9 cellular contexts compared by ENCODE assay signal in the genomic region with DNA sequence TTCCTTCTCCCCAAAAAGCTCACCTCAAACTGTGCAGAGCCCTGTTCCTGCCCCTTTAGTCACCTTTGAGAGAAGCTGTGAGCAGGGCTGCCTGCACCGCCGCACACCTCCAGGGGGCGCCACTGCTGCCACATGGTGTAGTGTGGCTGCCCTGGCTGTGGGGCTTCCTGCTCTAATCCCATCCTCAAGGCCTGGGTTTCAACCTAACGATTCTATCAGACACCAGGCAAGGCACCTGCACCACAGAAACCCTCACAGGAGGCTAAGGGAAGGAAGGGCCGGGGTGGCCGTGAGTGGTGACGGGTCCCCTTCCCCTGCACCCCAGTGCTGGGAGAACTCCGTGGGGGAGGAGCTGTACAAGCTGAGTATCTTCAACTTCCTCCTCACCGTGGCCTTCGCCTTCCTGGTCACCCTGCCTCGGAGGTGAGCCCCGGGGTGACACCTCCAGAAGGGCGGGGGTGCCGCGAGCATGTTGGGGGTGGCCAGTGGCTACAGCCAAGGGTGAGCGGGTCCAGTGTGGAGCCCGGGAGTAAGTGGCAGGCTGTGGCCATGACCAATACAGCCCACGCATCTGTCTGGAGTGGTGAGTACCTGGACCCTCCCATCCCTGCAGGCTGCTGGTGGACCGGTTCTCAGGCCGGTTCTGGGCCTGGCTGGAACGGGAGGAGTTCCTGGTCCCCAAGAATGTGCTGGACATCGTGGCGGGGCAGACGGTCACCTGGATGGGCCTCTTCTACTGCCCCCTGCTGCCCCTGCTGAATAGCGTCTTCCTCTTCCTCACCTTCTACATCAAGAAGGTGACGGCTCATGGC. TPM values are rescaled to one million over a fixed set of nuclear protein-coding genes. Genes with fewer than 3 reads are reported as not detected.
DNase-seq lines count a peak whose midpoint lies in the region; ATAC-seq, FAIRE-seq and TF ChIP-seq lines count a peak whose summit lies in the region.
"Had no signal": no experiment of that assay in that cellular context is flagged by ENCODE, and none has a peak within 500 bp of the region (broad histone marks: within the 10 kb centered on the region; RNA-seq: fewer than 3 reads in every experiment).

No MANE protein-coding gene starts in this region.

- in situ Hi-C loops in Panc1 (cut with HindIII; ENCODE audit: low pct_unique_long_range_greater_than_20kb, low sequenced_read_pairs) = no loop called here

- H3K9me3 ChIP-seq in Panc1 (ENCODE audit: control insufficient read depth, insufficient read depth, low read depth, low read length) = no peaks in the 10 kb centered on the region
- no peaks in the 10 kb centered on the region for H3K9me3 ChIP-seq in pancreas

- H3K27ac ChIP-seq in Panc1 (ENCODE audit: low read length) (no peak overlapping the region), pancreas (no peak overlapping the region)

- H3K27me3 ChIP-seq in Panc1 (ENCODE audit: control insufficient read depth, insufficient read depth, low read length) (no peaks in the 10 kb centered on the region), pancreas (no peaks in the 10 kb centered on the region)

- H3K36me3 ChIP-seq in Panc1 (ENCODE audit: control insufficient read depth, insufficient read depth, low read length) (no peaks in the 10 kb centered on the region), pancreas (no peaks in the 10 kb centered on the region)

- DNase-seq in GM12892 (ENCODE audit: insufficient read length) (no peak), Panc1 (ENCODE audit: low read depth, low spot score) (no peak), cardiac fibroblast (ENCODE audit: low read depth in 2 of 2) (no peak), pancreas (peak in 5 of 6 donors; percentile 22 to 69 (median 36)), mesenteric fat pad (ENCODE audit: low spot score) (no peak), GM19238 (ENCODE audit: insufficient read length, low spot score) (no peak), HuH-7 (ENCODE audit: low spot score) (no peak)
- DNase-seq: NCI-H2081 treated with DMSO at 0.1 percent for 48 hours had no signal

- BruUV-seq in Panc1 (replicated peaks; lab: Mats Ljungman, UMichigan) = no TSS peak

- TF ChIP-seq POLR2A in GM12892 (IDR thresholded peaks at IDR 0.05; ENCODE audit: low read depth, low read length) = no peak; the same call in 1 of the 2 replicates

- intact Hi-C loops in Panc1 (cut with micrococcal nuclease; ENCODE audit: unreplicated experiment) = no loop called here
- intact Hi-C loops in pancreas (cut with DNase I) = no loop called here

- WGBS in pancreas, 2 donors = 57 to 66% methylated on average over 26 of the region's 26 CpGs

- CTCF ChIA-PET in Panc1 (lab: Charles Lee) = interaction anchor here (0.6 to 1.2 kb wide), 5 partner anchors 17 to 458 kb away, joined by 3 to 6 read pairs (median 4); no protein-coding TSS in a partner anchor

- POLR2A ChIA-PET in Panc1 (lab: Charles Lee) = interaction anchor here (0.6 kb wide), 1 partner anchor 49 kb away, joined by 4 read pairs; a partner anchor contains a TSS

- TF ChIP-seq CTCF in Panc1 (IDR thresholded peaks at IDR 0.05) (peak; percentile 76), cardiac fibroblast (IDR thresholded peaks at IDR 0.05; ENCODE audit: low read depth, low read length) (peak; percentile 56), pancreas (IDR thresholded peaks at IDR 0.05) (no peak)

- peaks cover 15% of the 10 kb centered on the region for H3K4me1 ChIP-seq in Panc1 (ENCODE audit: control insufficient read depth, insufficient read depth, low read length)
- H3K4me1 ChIP-seq in pancreas = peaks cover 0 to 18% (median 0%) of the 10 kb centered on the region in 3 donors

- no peak overlapping the region for H3K4me3 ChIP-seq in Panc1 (ENCODE audit: low read depth in 2 of 2, low read length in 2 of 2)
- H3K4me3 ChIP-seq in cardiac fibroblast (replicated peaks in 1 of 2; ENCODE audit: low read depth in 2 of 2, low read length in 2 of 2) = no peak overlapping the region
- no peak overlapping the region for H3K4me3 ChIP-seq in pancreas

- ATAC-seq in Panc1 (no peak), pancreas (no peak), GM21723 (IDR thresholded peaks at IDR 0.05; ENCODE audit: unreplicated experiment) (no peak)

- peak; percentile 9 for FAIRE-seq in GM12892 (lab: Jason Lieb, UNC)
- no peak for FAIRE-seq in pancreas (lab: Jason Lieb, UNC)

RNA-seq across cellular contexts. Expression of a gene that starts 7.0 kb away (rescaled TPM):
- 53.3 TPM for polyA plus RNA-seq in GM12892 (2012; ENCODE audit: missing spikeins)
- total RNA-seq in Panc1 (2021; ENCODE audit: unreplicated experiment) = 1.4 TPM
- 1.5 TPM for polyA plus RNA-seq in Panc1 (2012; ENCODE audit: insufficient read length)
- total RNA-seq in pancreas = 1 to 10 TPM in 5 of 6 donors, under 1 TPM in 1; 0.51 to 6.0 (median 2.2) TPM
- 1 to 10 TPM; 1.5 to 2.9 TPM for polyA plus RNA-seq in pancreas
- total RNA-seq in mesenteric fat pad = 8.4 TPM

RNA-seq across cellular contexts. Expression of a gene that starts 8.6 kb away (rescaled TPM):
- polyA plus RNA-seq in GM12892 (2012; ENCODE audit: missing spikeins) = 4.3 TPM
- 0.67 TPM for total RNA-seq in Panc1 (2021; ENCODE audit: unreplicated experiment)
- polyA plus RNA-seq in Panc1 (2012; ENCODE audit: insufficient read length) = not detected
- not detected for total RNA-seq in pancreas
- not detected for polyA plus RNA-seq in pancreas
- total RNA-seq in mesenteric fat pad = not detected

RNA-seq across cellular contexts. Expression of a gene that starts 9.0 kb away (rescaled TPM):
- 55.0 TPM for polyA plus RNA-seq in GM12892 (2012; ENCODE audit: missing spikeins)
- 58.0 TPM for total RNA-seq in Panc1 (2021; ENCODE audit: unreplicated experiment)
- polyA plus RNA-seq in Panc1 (2012; ENCODE audit: insufficient read length) = 55.7 TPM
- total RNA-seq in pancreas = 10 to 100 TPM; 15.6 to 49.9 (median 21.7) TPM
- polyA plus RNA-seq in pancreas = 10 to 100 TPM; 39.5 to 61.2 TPM
- total RNA-seq in mesenteric fat pad = 117 TPM

RNA-seq across cellular contexts. Expression of a gene that starts 30.8 kb away (rescaled TPM):
- polyA plus RNA-seq in GM12892 (2012; ENCODE audit: missing spikeins) = 166 TPM
- total RNA-seq in Panc1 (2021; ENCODE audit: unreplicated experiment) (204 TPM), pancreas (10 to 100 TPM; 52.3 to 93.8 (median 83.8) TPM), mesenteric fat pad (93.5 TPM)
- polyA plus RNA-seq in Panc1 (2012; ENCODE audit: insufficient read length) = 313 TPM
- 10 to 100 TPM; 89.1 to 94.2 TPM for polyA plus RNA-seq in pancreas

RNA-seq across cellular contexts. Expression of a gene that starts 49.3 kb away (rescaled TPM):
- polyA plus RNA-seq in GM12892 (2012; ENCODE audit: missing spikeins) = 49.8 TPM
- total RNA-seq in Panc1 (2021; ENCODE audit: unreplicated experiment) = 153 TPM
- polyA plus RNA-seq in Panc1 (2012; ENCODE audit: insufficient read length) = 97.2 TPM
- total RNA-seq in pancreas = 1 to 10 TPM; 1.3 to 4.2 (median 3.2) TPM
- 1 to 10 TPM; 1.2 to 2.2 TPM for polyA plus RNA-seq in pancreas
- total RNA-seq in mesenteric fat pad = 1.1 TPM

Comparison
In these comparisons a context has a peak if more than half of its experiments do, and no peak if none do; other contexts are left out.
1. DNase-seq: peak in pancreas (5 of 6); none in GM12892 (single experiment), Panc1 (single experiment), cardiac fibroblast (0 of 2), mesenteric fat pad (single experiment), GM19238 (single experiment) and HuH-7 (single experiment).
2. CTCF ChIP-seq: peak in Panc1 (single experiment) and cardiac fibroblast (single experiment); none in pancreas (0 of 4).